10 cellular contexts compared by ENCODE assay signal in genomic region chr1:207259391-207259790, GRCh38.
DNase-seq lines count a peak whose midpoint lies in the region; ATAC-seq, FAIRE-seq and TF ChIP-seq lines count a peak whose summit lies in the region.
"Had no signal": no experiment of that assay in that cellular context is flagged by ENCODE, and none has a peak within 500 bp of the region (broad histone marks: within the 10 kb centered on the region; RNA-seq: fewer than 3 reads in every experiment).

No MANE protein-coding gene starts in this region.

- no peak for TF ChIP-seq RAD21 in GM12878 (IDR thresholded peaks at IDR 0.05; ENCODE audit: insufficient read depth, low read depth, low read length)

- TF ChIP-seq EP300 in GM12878 (IDR thresholded peaks at IDR 0.05; ENCODE audit: borderline replicate concordance in 1 of 2, control insufficient read depth in 1 of 2, low read depth in 2 of 2, low read length in 2 of 2) = no peak

- no peak for ATAC-seq in Right ventricle myocardium superior (ENCODE audit: poor library complexity)
- no peak for ATAC-seq in GM12878

- no peaks in the 10 kb centered on the region for H3K79me2 ChIP-seq in GM12878 (ENCODE audit: control insufficient read depth, insufficient read depth, low read length)

- peaks cover 2% of the 10 kb centered on the region for H3K36me3 Mint-ChIP-seq in T-helper 2 cell treated with Interferon-gamma antibody and Interleukin-4, amounts not matched to agents 5 μg/mL and 100 μg/mL, for 36 hours (ENCODE audit: low read depth)
- H3K36me3 Mint-ChIP-seq: CD4-positive, CD25-positive, alpha-beta regulatory T cell had no signal

- peaks cover 2% of the 10 kb centered on the region for H3K27me3 Mint-ChIP-seq in T-helper 2 cell treated with Interferon-gamma antibody and Interleukin-4, amounts not matched to agents 5 μg/mL and 100 μg/mL, for 36 hours (ENCODE audit: low read depth)

- H3K9me3 Mint-ChIP-seq in T-helper 2 cell treated with Interferon-gamma antibody and Interleukin-4, amounts not matched to agents 5 μg/mL and 100 μg/mL, for 36 hours = peaks cover 33% of the 10 kb centered on the region

- DNase-seq in left ventricle myocardium inferior = no peak
- DNase-seq in Right ventricle myocardium superior = no peak
- DNase-seq in GM12878 (ENCODE audit: low read depth, low spot score) = no peak
- peak; percentile 36 for DNase-seq in iPS DF 4.7 (ENCODE audit: extremely low read depth, low spot score)
- no peak for DNase-seq in T-helper 2 cell treated with Interferon-gamma antibody and Interleukin-4, amounts not matched to agents 5 μg/mL and 100 μg/mL, for 36 hours (ENCODE audit: low spot score)
- no peak for DNase-seq in germinal center (ENCODE audit: low spot score)
- DNase-seq in NCI-H345 treated with DMSO at 0.1 percent for 48 hours (lab: John Stamatoyannopoulos, UW; ENCODE audit: unreplicated experiment) = no peak
- DNase-seq in activated effector memory CD4-positive, alpha-beta T cell treated with anti-CD3 and anti-CD28 coated beads, Interleukin-2, amount 50 U/mL, for 16 hours = no peak
- DNase-seq: CD4-positive, CD25-positive, alpha-beta regulatory T cell; NCI-H2081 treated with DMSO at 0.1 percent for 48 hours had no signal

- no peak for FAIRE-seq in GM12878 (lab: Jason Lieb, UNC)

- POLR2A ChIA-PET in GM12878 (lab: Charles Lee) = no interaction called here

- RAD21 ChIA-PET in GM12878 (lab: Charles Lee; ENCODE audit: unreplicated experiment) = interaction anchor here (1.7 kb wide), 1 partner anchor 146 kb away, joined by 7 read pairs; no protein-coding TSS in a partner anchor

- CTCF ChIA-PET in GM12878 (lab: Yijun Ruan, JAX) = interaction anchor here (0.6 to 2.3 kb wide), 6 partner anchors 146 to 538 kb away, joined by 3 to 11 read pairs (median 4); no protein-coding TSS in a partner anchor

- no peak overlapping the region for H3K9ac ChIP-seq in GM12878 (ENCODE audit: control insufficient read depth, insufficient read depth, low read length)

- H3K4me1 ChIP-seq in left ventricle myocardium inferior (no peaks in the 10 kb centered on the region), GM12878 (ENCODE audit: control insufficient read depth, insufficient read depth, low read length) (no peaks in the 10 kb centered on the region)

- in situ Hi-C loops in GM12878 (cut with MboI) = no loop called here

- no peaks in the 10 kb centered on the region for H3K4me1 Mint-ChIP-seq in T-helper 2 cell treated with Interferon-gamma antibody and Interleukin-4, amounts not matched to agents 5 μg/mL and 100 μg/mL, for 36 hours (ENCODE audit: low read depth)
- H3K4me1 Mint-ChIP-seq: CD4-positive, CD25-positive, alpha-beta regulatory T cell had no signal

- H3K27ac ChIP-seq in left ventricle myocardium inferior (replicated peaks) = no peak overlapping the region
- no peak overlapping the region for H3K27ac ChIP-seq in GM12878 (ENCODE audit: control insufficient read depth, insufficient read depth)

- H3K27ac Mint-ChIP-seq in T-helper 2 cell treated with Interferon-gamma antibody and Interleukin-4, amounts not matched to agents 5 μg/mL and 100 μg/mL, for 36 hours = no peak overlapping the region

- BruUV-seq in GM12878 (replicated peaks; lab: Mats Ljungman, UMichigan) = no TSS peak

- SMC1A ChIA-PET in GM12878 (lab: Charles Lee; ENCODE audit: uncharacterized antibody, unreplicated experiment) = interaction anchor here (1.8 kb wide), 1 partner anchor 146 kb away, joined by 5 read pairs; no protein-coding TSS in a partner anchor

- H3K4me3 ChIP-seq in left ventricle myocardium inferior (no peak overlapping the region), GM12878 (no peak overlapping the region)

- intact Hi-C loops in left ventricle myocardium inferior (cut with micrococcal nuclease) = loop anchor here (10.0 kb wide), 1 partner anchor 85 kb away; no protein-coding TSS in a partner anchor
- intact Hi-C loops in Right ventricle myocardium superior (cut with DNase I) = no loop called here
- intact Hi-C loops in GM12878 (cut with micrococcal nuclease; ENCODE audit: unreplicated experiment) = no loop called here

- TF ChIP-seq CTCF in left ventricle myocardium inferior (IDR thresholded peaks at IDR 0.05; ENCODE audit: borderline replicate concordance) = peak; percentile 52
- TF ChIP-seq CTCF in GM12878 (IDR thresholded peaks at IDR 0.05 in 2 of 3, conservative IDR thresholded peaks at IDR 0.05 in 1 of 3; ENCODE audit: control insufficient read depth in 2 of 3, extremely low read depth in 1 of 3, insufficient read depth in 1 of 3, low read depth in 3 of 3, low read length in 3 of 3) = peak in 1 of 3 experiments; percentile 6; a peak in 1 of 6 replicates

- H3K36me3 ChIP-seq in left ventricle myocardium inferior (no peaks in the 10 kb centered on the region), GM12878 (ENCODE audit: control insufficient read depth in 2 of 2, insufficient read depth in 2 of 2, low read length in 1 of 2) (no peaks in the 10 kb centered on the region)

- peaks cover 3% of the 10 kb centered on the region for H3K9me3 ChIP-seq in left ventricle myocardium inferior (replicated peaks)
- H3K9me3 ChIP-seq in GM12878 (replicated peaks; ENCODE audit: control insufficient read depth, insufficient read depth, low read length) = no peaks in the 10 kb centered on the region; the same call in 2 of the 3 replicates

- H3K4me2 ChIP-seq in GM12878 (ENCODE audit: control insufficient read depth, insufficient read depth) = no peak overlapping the region

- H2AFZ ChIP-seq in GM12878 (ENCODE audit: control insufficient read depth, low read depth, low read length) = no peak overlapping the region

- no peak for TF ChIP-seq POLR2A in GM12878 (IDR thresholded peaks at IDR 0.05; ENCODE audit: low read depth, low read length)

- no peak overlapping the region for H3K4me3 Mint-ChIP-seq in T-helper 2 cell treated with Interferon-gamma antibody and Interleukin-4, amounts not matched to agents 5 μg/mL and 100 μg/mL, for 36 hours
- H3K4me3 Mint-ChIP-seq: CD4-positive, CD25-positive, alpha-beta regulatory T cell had no signal

- no peaks in the 10 kb centered on the region for H3K27me3 ChIP-seq in left ventricle myocardium inferior (ENCODE audit: low read depth)
- H3K27me3 ChIP-seq in GM12878 (replicated peaks in 1 of 2; ENCODE audit: control insufficient read depth in 2 of 2, insufficient read depth in 2 of 2, low read length in 1 of 2) = no peaks in the 10 kb centered on the region; a peak in 2 of 4 replicates

- no peaks in the 10 kb centered on the region for H4K20me1 ChIP-seq in GM12878 (ENCODE audit: control insufficient read depth, insufficient read depth)

TF ChIP-seq in GM12878, 131 proteins besides CTCF, POLR2A, EP300 and RAD21:
- TF ChIP-seq SIN3A (IDR thresholded peaks at IDR 0.05; ENCODE audit: low read depth, low read length) = no peak
- TF ChIP-seq SMC3 (IDR thresholded peaks at IDR 0.05; ENCODE audit: borderline replicate concordance, low read length) = 0 out of 2 replicates have a peak, but pooled peaks have one; percentile 10
- no peak for TF ChIP-seq ZNF622 (IDR thresholded peaks at IDR 0.05)
